Comparison of ENCODE assay signal across 15 cellular contexts in genomic region chr10:96208271-96208670, GRCh38.
A peak's percentile ranks its signal among the peaks of the same experiment; 100 is the strongest.
DNase-seq lines count a peak whose midpoint lies in the region; ATAC-seq and TF ChIP-seq lines count a peak whose summit lies in the region.
"Had no signal": no experiment of that assay in that cellular context is flagged by ENCODE, and none has a peak within 500 bp of the region (broad histone marks: within the 10 kb centered on the region; RNA-seq: fewer than 3 reads in every experiment).

No MANE protein-coding gene starts in this region.

- in situ Hi-C loops in GM13976 (cut with MboI; ENCODE audit: low sequenced_read_pairs, unreplicated experiment), result no loop called here

- ATAC-seq in GM19395 (IDR thresholded peaks at IDR 0.05; ENCODE audit: unreplicated experiment) (peak; percentile 90), HG02642 (IDR thresholded peaks at IDR 0.05; ENCODE audit: poor library complexity, unreplicated experiment) (peak; percentile 55), HG03442 (IDR thresholded peaks at IDR 0.05; ENCODE audit: unreplicated experiment) (peak; percentile 82), GM21737 (IDR thresholded peaks at IDR 0.05; ENCODE audit: unreplicated experiment) (no peak)
- ATAC-seq: left lobe of liver had no signal

- peak; percentile 46 for DNase-seq in GM13976 (ENCODE audit: low spot score)
- no peak for DNase-seq in NCI-H748 (lab: John Stamatoyannopoulos, UW; ENCODE audit: unreplicated experiment)
- no peak for DNase-seq in COR-L47 (lab: John Stamatoyannopoulos, UW)
- DNase-seq in germinal center (ENCODE audit: low spot score), result no peak
- DNase-seq: anterior cingulate cortex, Calu3, colonic mucosa, H7, naive B cell, NCI-H526 treated with DMSO at 0.1 percent for 48 hours had no signal

- no peak for TF ChIP-seq CTCF in GM13976 (IDR thresholded peaks at IDR 0.05; ENCODE audit: borderline replicate concordance, control extremely low read depth, extremely low read depth, insufficient read depth, missing control alignments)
